In genomic region chr11:95706974-95707387, GRCh38 we compare ENCODE assay signal across 20 cellular contexts.
"Had no signal": no experiment of that assay in that cellular context is flagged by ENCODE, and none has a peak within 500 bp of the region (broad histone marks: within the 10 kb centered on the region; RNA-seq: fewer than 3 reads in every experiment).

No MANE protein-coding gene starts in this region.

- H3K27ac Mint-ChIP-seq: activated CD4-positive, alpha-beta memory T cell treated with anti-CD3 and anti-CD28 coated beads, Interleukin-2, amount 10 ng/mL, durations not matched to agents 7 days and 5 days; activated T-helper 2 cell treated with anti-CD3 and anti-CD28 coated beads, Interferon-gamma antibody, Interleukin-2, Interleukin-4, amounts not matched to agents 10 μg/mL and 5 μg/mL and 100 μg/mL, durations not matched to agents 14 hours and 24 hours and 36 hours; T-helper 1 cell treated with Interleukin-12 subunit alpha and Interleukin-12 subunit beta and Interleukin-4 antibody, amounts not matched to agents 30 μg/mL and 1 μg/mL, for 36 hours had no signal

- H3K9me3 Mint-ChIP-seq: activated CD4-positive, alpha-beta memory T cell treated with anti-CD3 and anti-CD28 coated beads, Interleukin-2, amount 10 ng/mL, durations not matched to agents 7 days and 5 days; activated T-helper 2 cell treated with anti-CD3 and anti-CD28 coated beads, Interferon-gamma antibody, Interleukin-2, Interleukin-4, amounts not matched to agents 10 μg/mL and 5 μg/mL and 100 μg/mL, durations not matched to agents 14 hours and 24 hours and 36 hours; T-helper 1 cell treated with Interleukin-12 subunit alpha and Interleukin-12 subunit beta and Interleukin-4 antibody, amounts not matched to agents 30 μg/mL and 1 μg/mL, for 36 hours had no signal

- H3K4me3 Mint-ChIP-seq: activated CD4-positive, alpha-beta memory T cell treated with anti-CD3 and anti-CD28 coated beads, Interleukin-2, amount 10 ng/mL, durations not matched to agents 7 days and 5 days; T-helper 1 cell treated with Interleukin-12 subunit alpha and Interleukin-12 subunit beta and Interleukin-4 antibody, amounts not matched to agents 30 μg/mL and 1 μg/mL, for 36 hours had no signal

- ATAC-seq: PC-3 had no signal

- DNase-seq: activated CD4-positive, alpha-beta memory T cell treated with anti-CD3 and anti-CD28 coated beads, Interleukin-2, amount 10 ng/mL, durations not matched to agents 7 days and 5 days; activated CD4-positive, alpha-beta T cell treated with anti-CD3 and anti-CD28 coated beads, Interleukin-2, amount 50 U/mL, for 1 hour; activated CD4-positive, CD25-positive, alpha-beta regulatory T cell; activated gamma-delta T cell treated with Interleukin-2 at 50 U/mL for 16 hours; activated naive CD4-positive, alpha-beta T cell treated with anti-CD3 and anti-CD28 coated beads, Interleukin-2, amount 50 U/mL, for 16 hours; activated T-cell treated with anti-CD3 and anti-CD28 coated beads for 4 hours; activated T-cell treated with anti-CD3 and anti-CD28 coated beads, Interleukin-2, amount 50 U/mL, for 48 hours; aorta; central memory CD4-positive, alpha-beta T cell; KG1; NCI-H1048; NCI-H146; NCI-H187 treated with DMSO at 0.1 percent for 48 hours; NCI-H2081 treated with DMSO at 0.1 percent for 48 hours; NCI-H446; NCI-H524; PC-3; SHP77 treated with DMSO at 0.1 percent for 48 hours had no signal
